11 cellular contexts compared by ENCODE assay signal in genomic region chr11:69075421-69076128, GRCh38. TPM values are rescaled to one million over a fixed set of nuclear protein-coding genes. Genes with fewer than 3 reads are reported as not detected.
DNase-seq lines count a peak whose midpoint lies in the region; TF ChIP-seq lines count a peak whose summit lies in the region.
"Had no signal": no experiment of that assay in that cellular context is flagged by ENCODE, and none has a peak within 500 bp of the region (broad histone marks: within the 10 kb centered on the region; RNA-seq: fewer than 3 reads in every experiment).

No MANE protein-coding gene starts in this region.

- POLR2A ChIA-PET in SK-N-SH (lab: Yijun Ruan, JAX): no interaction called here

- H4K91ac ChIP-seq in trophoblast cell (ENCODE audit: low read depth, low read length): no peak overlapping the region

- H3K36me3 ChIP-seq in SK-N-SH (replicated peaks in 1 of 2; ENCODE audit: control insufficient read depth in 1 of 2, insufficient read depth in 2 of 2, low read length in 1 of 2): peaks cover 0 to 11% of the 10 kb centered on the region in 2 experiments
- H3K36me3 ChIP-seq in trophoblast cell (ENCODE audit: control insufficient read depth in 1 of 2, insufficient read depth in 2 of 2, low read length in 2 of 2): peaks cover 27 to 31% of the 10 kb centered on the region in 2 experiments
- no peaks in the 10 kb centered on the region for H3K36me3 ChIP-seq in neural progenitor cell

- no peak overlapping the region for H3K14ac ChIP-seq in trophoblast cell (ENCODE audit: low read length)

- TF ChIP-seq CTCF in SK-N-SH (IDR thresholded peaks at IDR 0.05) (no peak), neural progenitor cell (IDR thresholded peaks at IDR 0.05) (no peak), Calu3 (IDR thresholded peaks at IDR 0.05; ENCODE audit: unreplicated experiment) (no peak)

- H3K9me2 ChIP-seq in SK-N-SH: no peaks in the 10 kb centered on the region

- intact Hi-C loops in Calu3 (cut with micrococcal nuclease; ENCODE audit: unreplicated experiment): no loop called here

- H3K79me2 ChIP-seq in SK-N-SH (ENCODE audit: insufficient read depth) (no peaks in the 10 kb centered on the region), trophoblast cell (ENCODE audit: control insufficient read depth, insufficient read depth, low read length, poor library complexity) (no peaks in the 10 kb centered on the region), neural progenitor cell (ENCODE audit: low read depth) (no peaks in the 10 kb centered on the region)

- H4K20me1 ChIP-seq in SK-N-SH (ENCODE audit: insufficient read depth) (no peaks in the 10 kb centered on the region), neural progenitor cell (ENCODE audit: low read depth) (peaks cover 6% of the 10 kb centered on the region)

- H3K23ac ChIP-seq in trophoblast cell (ENCODE audit: low read length): no peak overlapping the region

- H2AFZ ChIP-seq in SK-N-SH (ENCODE audit: low read depth): no peak overlapping the region
- H2AFZ ChIP-seq in trophoblast cell (ENCODE audit: insufficient read depth, low read length, poor library complexity): no peak overlapping the region
- no peak overlapping the region for H2AFZ ChIP-seq in neural progenitor cell (replicated peaks)

- H3K36me3 Mint-ChIP-seq in neural progenitor cell (no peaks in the 10 kb centered on the region), Calu3 (ENCODE audit: insufficient read depth, unreplicated experiment) (peaks cover 3% of the 10 kb centered on the region)
- H3K36me3 Mint-ChIP-seq: natural killer cell treated with Interleukin-12 subunit alpha and Interleukin-12 subunit beta and Interleukin-15 and Interleukin-18, amount 100 ng/mL, for 72 hours had no signal

- peak overlapping the region in 1 of 2 experiments; percentile 33; a peak in 1 of 4 replicates for H3K27ac ChIP-seq in SK-N-SH (ENCODE audit: low read depth in 2 of 2, low read length in 1 of 2)
- no peak overlapping the region for H3K27ac ChIP-seq in trophoblast cell (ENCODE audit: low read depth, low read length)
- H3K27ac ChIP-seq in neural progenitor cell: no peak overlapping the region
- H3K27ac ChIP-seq: upper lobe of left lung had no signal

- no peak for TF ChIP-seq EP300 in SK-N-SH (IDR thresholded peaks at IDR 0.05; ENCODE audit: borderline replicate concordance in 1 of 2, low read depth in 1 of 2, low read length in 1 of 2)

- H3K4me2 ChIP-seq in SK-N-SH (no peak overlapping the region), trophoblast cell (ENCODE audit: low read length) (no peak overlapping the region), neural progenitor cell (no peak overlapping the region)

- H2BK5ac ChIP-seq in trophoblast cell (ENCODE audit: low read depth, low read length, poor library complexity): no peak overlapping the region

- no peak overlapping the region for H2BK12ac ChIP-seq in trophoblast cell (ENCODE audit: low read length)

- H3K79me1 ChIP-seq in trophoblast cell (ENCODE audit: low read length): no peaks in the 10 kb centered on the region

- H3K4me1 ChIP-seq in SK-N-SH (ENCODE audit: control insufficient read depth in 1 of 2, insufficient read depth in 2 of 2, low read depth in 1 of 2, low read length in 1 of 2) (peaks cover 0 to 7% of the 10 kb centered on the region in 2 experiments; a peak in 2 of 4 replicates), trophoblast cell (ENCODE audit: control insufficient read depth in 1 of 2, insufficient read depth in 2 of 2, low read length in 2 of 2) (no peaks in the 10 kb centered on the region), neural progenitor cell (no peaks in the 10 kb centered on the region)

- no peak overlapping the region for H3K4me3 ChIP-seq in SK-N-SH (ENCODE audit: low read depth in 2 of 2, low read length in 1 of 2)
- no peak overlapping the region for H3K4me3 ChIP-seq in trophoblast cell (ENCODE audit: low read depth, low read length)
- H3K4me3 ChIP-seq in neural progenitor cell: no peak overlapping the region
- H3K4me3 ChIP-seq: upper lobe of left lung had no signal

- H3K27me3 Mint-ChIP-seq in neural progenitor cell (ENCODE audit: insufficient read depth, low read depth) (no peaks in the 10 kb centered on the region), Calu3 (ENCODE audit: unreplicated experiment) (no peaks in the 10 kb centered on the region)
- H3K27me3 Mint-ChIP-seq: natural killer cell treated with Interleukin-12 subunit alpha and Interleukin-12 subunit beta and Interleukin-15 and Interleukin-18, amount 100 ng/mL, for 72 hours had no signal

- H3K4ac ChIP-seq in trophoblast cell (ENCODE audit: low read depth, low read length): no peak overlapping the region

- H3K4me1 Mint-ChIP-seq in neural progenitor cell (no peaks in the 10 kb centered on the region), Calu3 (ENCODE audit: low read depth, unreplicated experiment) (peaks cover 10% of the 10 kb centered on the region)

- no peaks in the 10 kb centered on the region for H3F3A ChIP-seq in SK-N-SH (replicated peaks; ENCODE audit: insufficient read depth)
- H3F3A ChIP-seq in neural progenitor cell (ENCODE audit: low read depth): no peaks in the 10 kb centered on the region

- H3K4me3 Mint-ChIP-seq in neural progenitor cell: no peak overlapping the region
- no peak overlapping the region for H3K4me3 Mint-ChIP-seq in Calu3 (ENCODE audit: low read depth, unreplicated experiment)
- H3K4me3 Mint-ChIP-seq: natural killer cell treated with Interleukin-12 subunit alpha and Interleukin-12 subunit beta and Interleukin-15 and Interleukin-18, amount 100 ng/mL, for 72 hours had no signal

- TF ChIP-seq RAD21 in SK-N-SH (IDR thresholded peaks at IDR 0.05; ENCODE audit: low read length): no peak

- WGBS in SK-N-SH (ENCODE audit: low lambda C conversion rate): 86% methylated on average over 17 of the region's 18 CpGs
- WGBS in trophoblast cell (ENCODE audit: extremely low coverage, insufficient coverage, insufficient read length): no CpG with 5 or more reads among the region's 18 CpGs

- H3K27ac Mint-ChIP-seq in neural progenitor cell: no peak overlapping the region
- H3K27ac Mint-ChIP-seq in Calu3 (ENCODE audit: unreplicated experiment): no peak overlapping the region
- H3K27ac Mint-ChIP-seq: natural killer cell treated with Interleukin-12 subunit alpha and Interleukin-12 subunit beta and Interleukin-15 and Interleukin-18, amount 100 ng/mL, for 72 hours had no signal

- no peaks in the 10 kb centered on the region for H3K9me3 ChIP-seq in SK-N-SH
- peaks cover 2% of the 10 kb centered on the region for H3K9me3 ChIP-seq in trophoblast cell (ENCODE audit: insufficient read depth, low read depth, low read length)
- no peaks in the 10 kb centered on the region for H3K9me3 ChIP-seq in neural progenitor cell (ENCODE audit: low read depth)
- H3K9me3 ChIP-seq: upper lobe of left lung had no signal

- H2BK120ac ChIP-seq in trophoblast cell (ENCODE audit: insufficient read depth, low read length, poor library complexity): no peak overlapping the region

- CTCF ChIA-PET in SK-N-SH (lab: Yijun Ruan, JAX) (interaction anchor here (0.6 kb wide), 1 partner anchor 473 kb away, joined by 3 read pairs; no protein-coding TSS in a partner anchor), Calu3 (lab: Charles Lee) (interaction anchor here (0.7 kb wide), 1 partner anchor 27 kb away, joined by 3 read pairs; the partner anchor contains the start of gene TPCN2)

- no peaks in the 10 kb centered on the region for H3K27me3 ChIP-seq in SK-N-SH (ENCODE audit: insufficient read depth)
- H3K27me3 ChIP-seq in trophoblast cell (ENCODE audit: insufficient read depth, low read length): no peaks in the 10 kb centered on the region
- H3K27me3 ChIP-seq in neural progenitor cell: no peaks in the 10 kb centered on the region
- H3K27me3 ChIP-seq: upper lobe of left lung had no signal

- H2AK5ac ChIP-seq in trophoblast cell (ENCODE audit: low read length): no peak overlapping the region

- H4K8ac ChIP-seq in trophoblast cell (ENCODE audit: low read depth, low read length): no peak overlapping the region

- H3K9ac ChIP-seq in SK-N-SH (no peak overlapping the region), trophoblast cell (ENCODE audit: low read length) (no peak overlapping the region), neural progenitor cell (no peak overlapping the region)

- H3K9me3 Mint-ChIP-seq in neural progenitor cell (no peaks in the 10 kb centered on the region), Calu3 (ENCODE audit: low read depth, unreplicated experiment) (no peaks in the 10 kb centered on the region)
- H3K9me3 Mint-ChIP-seq: natural killer cell treated with Interleukin-12 subunit alpha and Interleukin-12 subunit beta and Interleukin-15 and Interleukin-18, amount 100 ng/mL, for 72 hours had no signal

- H4K12ac ChIP-seq in trophoblast cell (ENCODE audit: low read depth, low read length): no peak overlapping the region

- DNase-seq in C1 segment of cervical spinal cord (lab: John Stamatoyannopoulos, UW) (peak in 11 of 14 donors; percentile 30 to 84 (median 54)), SK-N-SH (no peak), fibroblast of the conjunctiva (ENCODE audit: low read depth) (peak; percentile 64), trophoblast cell (peak; percentile 70 to 87), AML-193 (lab: John Stamatoyannopoulos, UW) (no peak), neural progenitor cell (ENCODE audit: low spot score) (no peak), NCI-H345 (lab: John Stamatoyannopoulos, UW) (no peak), Calu3 (no peak)
- DNase-seq: activated naive CD4-positive, alpha-beta T cell treated with anti-CD3 and anti-CD28 coated beads, Interleukin-2, amount 50 U/mL, for 16 hours had no signal

- no peak overlapping the region for H3K18ac ChIP-seq in trophoblast cell (ENCODE audit: low read length)

- no TSS peak for BruUV-seq in Calu3 (replicated peaks; lab: Mats Ljungman, UMichigan)

TF ChIP-seq in SK-N-SH, 30 proteins besides CTCF, POLR2A, EP300 and RAD21 (continues in another document):
- TF ChIP-seq NRF1 (IDR thresholded peaks at IDR 0.05; ENCODE audit: low read depth, low read length) (no peak), JUND (IDR thresholded peaks at IDR 0.05) (no peak), IRF3 (IDR thresholded peaks at IDR 0.05; ENCODE audit: low read depth, low read length) (no peak), POLR2AphosphoS5 (IDR thresholded peaks at IDR 0.05; ENCODE audit: low read depth, low read length) (no peak), FOXJ3 (CRISPR knock-in tag; IDR thresholded peaks at IDR 0.05) (no peak)

RNA-seq across cellular contexts. Expression of gene TPCN2, which starts 26.8 kb away (rescaled TPM):
- 7.6 and 8.7 TPM in 2 replicates for polyA plus RNA-seq in SK-N-SH (2012; rRNA removed)
- 3.3 and 4.5 TPM in 2 replicates for polyA plus RNA-seq in SK-N-SH (2012; cell fraction: cytosol; rRNA removed)
- 36.5 and 41.4 TPM in 2 replicates for polyA plus RNA-seq in SK-N-SH (2012; cell fraction: nucleus; rRNA removed)
- 5.2 TPM in 2 replicates for polyA plus RNA-seq in trophoblast cell (2013)
- total RNA-seq in neural progenitor cell (ENCODE audit: low replicate concordance): 7.2 and 10.9 TPM in 2 replicates
- total RNA-seq in Calu3 (2022): 21.9 and 24.3 TPM in 2 replicates

Comparison
In these comparisons a context has a peak if more than half of its experiments do, and no peak if none do; other contexts are left out.
1. DNase-seq: peak in C1 segment of cervical spinal cord (11 of 14), fibroblast of the conjunctiva (single experiment) and trophoblast cell (2 of 2); none in SK-N-SH (single experiment), AML-193 (0 of 2), neural progenitor cell (single experiment), NCI-H345 (single experiment) and Calu3 (single experiment).